31 cellular contexts compared by ENCODE assay signal in the genomic region with DNA sequence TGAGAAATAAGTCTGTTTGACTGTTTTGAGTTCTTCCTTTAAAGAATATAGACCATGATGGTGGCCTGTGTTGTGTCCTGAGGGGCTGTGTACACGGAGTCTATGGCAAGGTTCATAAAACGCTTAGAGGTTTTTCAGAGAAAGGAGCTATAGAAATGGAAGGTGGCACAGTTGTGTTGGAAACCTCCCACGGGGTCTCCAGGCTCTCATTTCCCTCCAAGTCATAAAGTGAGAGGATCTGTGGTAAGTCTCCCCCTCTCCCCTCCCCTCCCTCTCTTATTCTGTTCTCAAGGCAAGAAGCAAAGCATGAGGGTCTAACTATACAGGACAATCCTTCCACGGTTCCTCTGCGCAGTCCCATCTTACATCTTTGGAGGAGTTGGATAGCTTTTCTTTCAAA.
"Had no signal": no experiment of that assay in that cellular context is flagged by ENCODE, and none has a peak within 500 bp of the region (broad histone marks: within the 10 kb centered on the region; RNA-seq: fewer than 3 reads in every experiment).

No MANE protein-coding gene starts in this region.

- ATAC-seq: activated naive CD4-positive, alpha-beta T cell treated with anti-CD3 and anti-CD28 coated beads, Interleukin-2, amount 50 U/mL, for 72 hours; activated naive CD8-positive, alpha-beta T cell treated with anti-CD3 and anti-CD28 coated beads, Interleukin-2, amount 50 U/mL, for 24 hours; activated T-cell treated with anti-CD3 and anti-CD28 coated beads, Interleukin-2, amount 50 U/mL, for 4 hours; activated T-cell treated with anti-CD3 and anti-CD28 coated beads, Interleukin-2, amount 50 U/mL, for 72 hours; activated T-helper 17 cell treated with anti-CD3 and anti-CD28 coated beads, Interleukin-2, amount 50 U/mL, for 72 hours; body of pancreas had no signal

- H3K27me3 ChIP-seq: adrenal gland, ascending aorta, body of pancreas, brain microvascular endothelial cell had no signal

- H3K4me3 ChIP-seq: adrenal gland, ascending aorta, body of pancreas, breast epithelium had no signal

- H3K9me3 ChIP-seq: adrenal gland, ascending aorta, body of pancreas, breast epithelium had no signal

- H3K27ac ChIP-seq: adrenal gland, ascending aorta, body of pancreas, brain microvascular endothelial cell, breast epithelium had no signal

- H3K4me1 ChIP-seq: adrenal gland, ascending aorta, breast epithelium had no signal

- H3K36me3 ChIP-seq: adrenal gland, ascending aorta, brain microvascular endothelial cell, breast epithelium had no signal

- DNase-seq: activated effector memory CD4-positive, alpha-beta T cell treated with anti-CD3 and anti-CD28 coated beads, Interleukin-2, amount 50 U/mL, for 16 hours; activated effector memory CD4-positive, alpha-beta T cell treated with Interleukin-2 at 50 U/mL for 16 hours; activated gamma-delta T cell; activated gamma-delta T cell treated with Interleukin-2 at 50 U/mL for 16 hours; activated naive CD4-positive, alpha-beta T cell; activated naive CD4-positive, alpha-beta T cell treated with anti-CD3 and anti-CD28 coated beads for 36 hours; activated naive CD4-positive, alpha-beta T cell treated with anti-CD3 and anti-CD28 coated beads, Interleukin-2, amount 10 ng/mL, durations not matched to agents 7 days and 5 days; activated naive CD4-positive, alpha-beta T cell treated with anti-CD3 and anti-CD28 coated beads, Interleukin-2, amount 50 U/mL, for 16 hours; activated naive CD4-positive, alpha-beta T cell treated with Interleukin-2 at 50 U/mL for 16 hours; activated naive CD8-positive, alpha-beta T cell treated with anti-CD3 and anti-CD28 coated beads for 36 hours; activated naive CD8-positive, alpha-beta T cell treated with anti-CD3 and anti-CD28 coated beads, Interleukin-2, amount 10 ng/mL, durations not matched to agents 7 days and 5 days; activated naive CD8-positive, alpha-beta T cell treated with anti-CD3 and anti-CD28 coated beads, Interleukin-2, amount 50 U/mL, for 24 hours; activated T-cell treated with anti-CD3 and anti-CD28 coated beads, Interleukin-2, amount 50 U/mL, for 1 hour; activated T-cell treated with anti-CD3 and anti-CD28 coated beads, Interleukin-2, amount 50 U/mL, for 24 hours; activated T-cell treated with anti-CD3 and anti-CD28 coated beads, Interleukin-2, amount 50 U/mL, for 4 hours; activated T-cell treated with anti-CD3 and anti-CD28 coated beads, Interleukin-2, amount 50 U/mL, for 48 hours; activated T-cell treated with anti-CD3 and anti-CD28 coated beads, Interleukin-2, amount 50 U/mL, for 72 hours; adrenal gland; amniotic stem cell; amygdala; anterior cingulate cortex; aorta; body of pancreas; brain microvascular endothelial cell; caudate nucleus; central memory CD4-positive, alpha-beta T cell; cerebellar nuclear complex had no signal
